ENCODE assay signal across 10 cellular contexts in genomic region chr1:242774256-242774655, GRCh38.
"Had no signal": no experiment of that assay in that cellular context is flagged by ENCODE, and none has a peak within 500 bp of the region (broad histone marks: within the 10 kb centered on the region; RNA-seq: fewer than 3 reads in every experiment).

No MANE protein-coding gene starts in this region.

- DNase-seq: H9, HCEC 1CT, HFFc6, KBM-7 had no signal

- FAIRE-seq: H1, H54, HepG2 had no signal

- H3K4me1 Mint-ChIP-seq: GM23338, H9, IgD-negative memory B cell had no signal

- ATAC-seq: GM23338, HepG2 had no signal

- H3K27ac Mint-ChIP-seq: GM23338, H9, HFFc6, IgD-negative memory B cell had no signal

- H3K4me3 Mint-ChIP-seq: GM23338, H9, HFFc6, IgD-negative memory B cell had no signal

- H3K27ac ChIP-seq: HL-60 had no signal

- H3K27me3 Mint-ChIP-seq: IgD-negative memory B cell had no signal

- H3K4me3 ChIP-seq: GM23338 had no signal
